ENCODE assay signal across 1 cellular context in genomic region chr17:11997147-11997971, GRCh38.
TF ChIP-seq lines count a peak whose summit lies in the region.

Gene ZNF18 (minus strand): TSS chr17:11997475. CDS start chr17:11992829, 4,646 bp downstream.

TF ChIP-seq in HepG2, 621 proteins besides CTCF, POLR2A, EP300 and RAD21 (continued from another document and continues in another):
- TF ChIP-seq ZNF639 (CRISPR knock-in tag; conservative IDR thresholded peaks at IDR 0.05), result no peak
- peak; percentile 69 for TF ChIP-seq NFYB (CRISPR knock-in tag; IDR thresholded peaks at IDR 0.05)
- peak; percentile 41 for TF ChIP-seq ZNF18 (CRISPR knock-in tag; IDR thresholded peaks at IDR 0.05; ENCODE audit: insufficient replicate concordance)
- peak; percentile 54 for TF ChIP-seq ZNF274 (CRISPR knock-in tag; IDR thresholded peaks at IDR 0.05)
- peak; percentile 76; the same call in 1 of the 2 replicates for TF ChIP-seq SMAD1 (CRISPR knock-in tag; IDR thresholded peaks at IDR 0.05; ENCODE audit: borderline replicate concordance, low read depth)
- TF ChIP-seq ZBTB26 (CRISPR knock-in tag; IDR thresholded peaks at IDR 0.05; ENCODE audit: borderline replicate concordance), result 0 out of 2 replicates have a peak, but pooled peaks have one; percentile 23
- TF ChIP-seq SOX5 (CRISPR knock-in tag; IDR thresholded peaks at IDR 0.05; ENCODE audit: borderline replicate concordance), result peak; percentile 24; the same call in 1 of the 2 replicates
- peak; percentile 52; the same call in 1 of the 2 replicates for TF ChIP-seq ATF7-NPFF (CRISPR knock-in tag; IDR thresholded peaks at IDR 0.05; ENCODE audit: low read depth)
- peak; percentile 51; the same call in 1 of the 2 replicates for TF ChIP-seq ZNF607 (CRISPR knock-in tag; IDR thresholded peaks at IDR 0.05; ENCODE audit: borderline replicate concordance)
- no peak for TF ChIP-seq ZNF577 (CRISPR knock-in tag; IDR thresholded peaks at IDR 0.05; ENCODE audit: borderline replicate concordance, low read depth)
- TF ChIP-seq LCORL (IDR thresholded peaks at IDR 0.05), result no peak
- TF ChIP-seq LCORL (CRISPR knock-in tag; IDR thresholded peaks at IDR 0.05), result peak; percentile 56; the same call in 1 of the 2 replicates
- peak; percentile 28; the same call in 1 of the 2 replicates for TF ChIP-seq CREM (IDR thresholded peaks at IDR 0.05)
- TF ChIP-seq CREM (CRISPR knock-in tag; IDR thresholded peaks at IDR 0.05), result no peak
- 0 out of 2 replicates have a peak, but pooled peaks have one; percentile 57 for TF ChIP-seq ELK4 (CRISPR knock-in tag; IDR thresholded peaks at IDR 0.05; ENCODE audit: borderline replicate concordance)
- TF ChIP-seq ZNF576 (CRISPR knock-in tag; IDR thresholded peaks at IDR 0.05), result no peak
- 0 out of 2 replicates have a peak, but pooled peaks have one; percentile 51 for TF ChIP-seq REL (CRISPR knock-in tag; conservative IDR thresholded peaks at IDR 0.05)
- peak; percentile 87; the same call in 1 of the 2 replicates for TF ChIP-seq ZBTB4 (CRISPR knock-in tag; IDR thresholded peaks at IDR 0.05; ENCODE audit: borderline replicate concordance)
- TF ChIP-seq ZSCAN29 (CRISPR knock-in tag; conservative IDR thresholded peaks at IDR 0.05), result no peak
- TF ChIP-seq SP1 (IDR thresholded peaks at IDR 0.05), result no peak
- peak; percentile 71; the same call in 1 of the 2 replicates for TF ChIP-seq SP1 (CRISPR knock-in tag; IDR thresholded peaks at IDR 0.05)
- peak; percentile 11 for TF ChIP-seq TEAD3 (CRISPR knock-in tag; optimal IDR thresholded peaks at IDR 0.05; ENCODE audit: borderline replicate concordance)
- TF ChIP-seq ZUFSP (CRISPR knock-in tag; IDR thresholded peaks at IDR 0.05; ENCODE audit: borderline replicate concordance), result no peak
- TF ChIP-seq IKZF5 (CRISPR knock-in tag; IDR thresholded peaks at IDR 0.05), result peak; percentile 49
- TF ChIP-seq ZMYM4 (CRISPR knock-in tag; IDR thresholded peaks at IDR 0.05), result peak; percentile 97
- 0 out of 2 replicates have a peak, but pooled peaks have one; percentile 15 for TF ChIP-seq ZNF605 (CRISPR knock-in tag; IDR thresholded peaks at IDR 0.05)
- no peak for TF ChIP-seq ZNF720 (CRISPR knock-in tag; IDR thresholded peaks at IDR 0.05)
- no peak; the same call in 1 of the 2 replicates for TF ChIP-seq RXRA (CRISPR knock-in tag; IDR thresholded peaks at IDR 0.05)
- TF ChIP-seq KDM2A (CRISPR knock-in tag; IDR thresholded peaks at IDR 0.05; ENCODE audit: borderline replicate concordance, low read depth), result peak; percentile 64; the same call in 1 of the 2 replicates
- TF ChIP-seq GATAD1 (CRISPR knock-in tag; IDR thresholded peaks at IDR 0.05), result 0 out of 2 replicates have a peak, but pooled peaks have one; percentile 52
- no peak for TF ChIP-seq ZNF75D (CRISPR knock-in tag; IDR thresholded peaks at IDR 0.05; ENCODE audit: borderline replicate concordance)
- TF ChIP-seq ISX (CRISPR knock-in tag; conservative IDR thresholded peaks at IDR 0.05), result no peak
- TF ChIP-seq EZH2 (conservative IDR thresholded peaks at IDR 0.05; ENCODE audit: low read depth, low read length), result no peak
- no peak for TF ChIP-seq ZNF253 (CRISPR knock-in tag; IDR thresholded peaks at IDR 0.05; ENCODE audit: borderline replicate concordance)
- peak; percentile 93 for TF ChIP-seq ASH2L (IDR thresholded peaks at IDR 0.05; ENCODE audit: insufficient read length, low read depth, low read length)
- TF ChIP-seq GMEB2 (CRISPR knock-in tag; IDR thresholded peaks at IDR 0.05; ENCODE audit: low read depth), result 0 out of 2 replicates have a peak, but pooled peaks have one; percentile 28
- no peak; the same call in 1 of the 2 replicates for TF ChIP-seq NFAT5 (CRISPR knock-in tag; IDR thresholded peaks at IDR 0.05)
- TF ChIP-seq KLF16 (CRISPR knock-in tag; IDR thresholded peaks at IDR 0.05), result peak in 1 of 2 experiments; percentile 45; a peak in 1 of 4 replicates
- TF ChIP-seq ZNF33A (CRISPR knock-in tag; IDR thresholded peaks at IDR 0.05; ENCODE audit: borderline replicate concordance), result no peak
- peak; percentile 94 for TF ChIP-seq POLR2AphosphoS5 (IDR thresholded peaks at IDR 0.05; ENCODE audit: low read depth, low read length)
